ENCODE assay signal across 8 cellular contexts in genomic region chr11:60334005-60334620, GRCh38. TPM values are rescaled to one million over a fixed set of nuclear protein-coding genes. Genes with fewer than 3 reads are reported as not detected.
A peak's percentile ranks its signal among the peaks of the same experiment; 100 is the strongest.
DNase-seq lines count a peak whose midpoint lies in the region; ATAC-seq and TF ChIP-seq lines count a peak whose summit lies in the region.

No MANE protein-coding gene starts in this region.

- no peak overlapping the region for H3K27ac Mint-ChIP-seq in T-helper 2 cell treated with Interferon-gamma antibody and Interleukin-4, amounts not matched to agents 5 μg/mL and 100 μg/mL, for 36 hours

- DNase-seq in BJ (ENCODE audit: low read depth) = no peak
- DNase-seq in LoVo (ENCODE audit: low spot score) = peak; percentile 59
- peak; percentile 35 for DNase-seq in T-helper 2 cell treated with Interferon-gamma antibody and Interleukin-4, amounts not matched to agents 5 μg/mL and 100 μg/mL, for 36 hours (ENCODE audit: low spot score)
- peak; percentile 48 for DNase-seq in astrocyte of the hippocampus (ENCODE audit: low read depth, low spot score)
- DNase-seq in inferior parietal cortex (ENCODE audit: extremely low spot score) = peak; percentile 64
- DNase-seq in stimulated activated CD4-positive, alpha-beta T cell treated with anti-CD3 and anti-CD28 coated beads, Interleukin-2, amount 100 ng/mL, for 24 hours = peak; percentile 75 to 79

- H3K36me3 ChIP-seq in BJ (ENCODE audit: control insufficient read depth, insufficient read depth, low read length) = no peaks in the 10 kb centered on the region

- H3K4me3 ChIP-seq in BJ (ENCODE audit: low read depth, low read length) = no peak overlapping the region

- TF ChIP-seq CTCF in BJ (IDR thresholded peaks at IDR 0.05; ENCODE audit: insufficient read depth, low read depth, low read length) = peak; percentile 72

- no peaks in the 10 kb centered on the region for H3K27me3 Mint-ChIP-seq in T-helper 2 cell treated with Interferon-gamma antibody and Interleukin-4, amounts not matched to agents 5 μg/mL and 100 μg/mL, for 36 hours (ENCODE audit: low read depth)

- POLR2A ChIA-PET in BJ (lab: Charles Lee) = no interaction called here

- peak; percentile 79 for ATAC-seq in GM19351 (IDR thresholded peaks at IDR 0.05; ENCODE audit: unreplicated experiment)
- no peak for ATAC-seq in HG02884 (IDR thresholded peaks at IDR 0.05; ENCODE audit: unreplicated experiment)

- H3K36me3 Mint-ChIP-seq in T-helper 2 cell treated with Interferon-gamma antibody and Interleukin-4, amounts not matched to agents 5 μg/mL and 100 μg/mL, for 36 hours (ENCODE audit: low read depth) = no peaks in the 10 kb centered on the region

- CTCF ChIA-PET in BJ (lab: Yijun Ruan, JAX) = interaction anchor here (1.0 to 1.5 kb wide), 3 partner anchors 8 to 11 kb away, joined by 3 to 4 read pairs (median 3); no protein-coding TSS in a partner anchor

- H3K4me3 Mint-ChIP-seq in T-helper 2 cell treated with Interferon-gamma antibody and Interleukin-4, amounts not matched to agents 5 μg/mL and 100 μg/mL, for 36 hours = no peak overlapping the region

- peaks cover 4% of the 10 kb centered on the region for H3K9me3 Mint-ChIP-seq in T-helper 2 cell treated with Interferon-gamma antibody and Interleukin-4, amounts not matched to agents 5 μg/mL and 100 μg/mL, for 36 hours

- no peaks in the 10 kb centered on the region for H3K4me1 Mint-ChIP-seq in T-helper 2 cell treated with Interferon-gamma antibody and Interleukin-4, amounts not matched to agents 5 μg/mL and 100 μg/mL, for 36 hours (ENCODE audit: low read depth)

- no peaks in the 10 kb centered on the region for H3K27me3 ChIP-seq in BJ (ENCODE audit: control insufficient read depth, insufficient read depth, low read length)

RNA-seq across cellular contexts. Expression of gene MS4A6E, which starts 7.1 kb away (rescaled TPM):
- polyA plus RNA-seq in BJ (2011; rRNA removed) = not detected in 2 replicates
- polyA minus RNA-seq in BJ (2011; rRNA and poly(A)+ RNA removed) = not detected in 2 replicates

RNA-seq across cellular contexts. Expression of gene MS4A7, which starts 44.2 kb away (rescaled TPM):
- polyA plus RNA-seq in BJ (2011; rRNA removed) = not detected in 2 replicates
- polyA minus RNA-seq in BJ (2011; rRNA and poly(A)+ RNA removed) = 0.28 TPM in 1 of 2 replicates, not detected in the other

RNA-seq across cellular contexts. Expression of gene MS4A4A, which starts 53.6 kb away (rescaled TPM):
- polyA plus RNA-seq in BJ (2011; rRNA removed) = not detected in 2 replicates
- not detected in 2 replicates for polyA minus RNA-seq in BJ (2011; rRNA and poly(A)+ RNA removed)
